In the genomic region with DNA sequence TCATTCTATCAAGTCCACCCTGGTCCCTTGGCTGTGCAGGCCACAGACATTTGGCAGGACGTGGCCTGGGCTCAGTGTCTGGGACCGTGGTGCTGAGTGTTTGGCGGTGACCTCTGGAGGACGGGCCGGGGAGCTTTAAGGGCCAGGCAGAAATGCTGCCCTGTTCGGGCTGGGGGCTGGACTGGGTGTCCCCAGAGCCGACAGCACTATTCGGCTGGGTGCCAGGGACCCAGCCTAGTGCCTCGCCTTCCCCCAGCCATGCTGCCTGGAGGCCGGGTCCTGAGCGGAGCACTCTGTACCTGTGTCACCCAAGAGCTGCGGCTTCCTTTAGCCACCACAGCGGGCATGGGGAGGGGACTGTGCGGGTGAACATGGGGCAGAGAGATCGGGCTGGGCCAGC, we compare ENCODE assay signal across 23 cellular contexts. TPM values are rescaled to one million over a fixed set of nuclear protein-coding genes. Genes with fewer than 3 reads are reported as not detected.
A peak's percentile ranks its signal among the peaks of the same experiment; 100 is the strongest.
DNase-seq lines count a peak whose midpoint lies in the region; ATAC-seq and TF ChIP-seq lines count a peak whose summit lies in the region.
"Had no signal": no experiment of that assay in that cellular context is flagged by ENCODE, and none has a peak within 500 bp of the region (broad histone marks: within the 10 kb centered on the region; RNA-seq: fewer than 3 reads in every experiment).

No MANE protein-coding gene starts in this region.

- peak overlapping the region; percentile 53 for H3K4me3 ChIP-seq in coronary artery
- no peak overlapping the region for H3K4me3 ChIP-seq in right cardiac atrium (ENCODE audit: low read length)
- H3K4me3 ChIP-seq in aorta (ENCODE audit: low read length in 2 of 2): no peak overlapping the region
- H3K4me3 ChIP-seq: mucosa of descending colon, SJCRH30, testis had no signal

- H3K27ac ChIP-seq in coronary artery: peak overlapping the region; percentile 23 to 80
- H3K27ac ChIP-seq in right cardiac atrium (ENCODE audit: low read length): no peak overlapping the region
- H3K27ac ChIP-seq in aorta (ENCODE audit: low read depth in 1 of 2, low read length in 2 of 2): peak overlapping the region in 1 of 2 donors; percentile 49
- H3K27ac ChIP-seq: epithelial cell of prostate, SJCRH30, testis had no signal

- intact Hi-C loops in right cardiac atrium (cut with DNase I): loop anchor here in 1 of 4 donors (5.0 kb wide), 1 partner anchor 225 kb away; no protein-coding TSS in a partner anchor
- intact Hi-C loops in sciatic nerve (cut with DNase I): loop anchor here (5.0 kb wide), 1 partner anchor 445 kb away; no protein-coding TSS in a partner anchor
- intact Hi-C loops in aorta (cut with DNase I): no loop called here

- WGBS in right cardiac atrium: 61% methylated on average over 15 of the region's 15 CpGs
- WGBS in aorta, 2 donors: 23 to 26% methylated on average over 15 of the region's 15 CpGs

- no peaks in the 10 kb centered on the region for H3K9me3 ChIP-seq in right cardiac atrium (ENCODE audit: control insufficient read depth, low read length)
- no peaks in the 10 kb centered on the region for H3K9me3 ChIP-seq in aorta (ENCODE audit: control insufficient read depth, low read length)
- H3K9me3 ChIP-seq: mucosa of descending colon, SJCRH30, testis had no signal

- H3K4me1 ChIP-seq in right cardiac atrium (ENCODE audit: control insufficient read depth, insufficient read depth, low read length) (no peaks in the 10 kb centered on the region), aorta (ENCODE audit: control insufficient read depth in 1 of 2, insufficient read depth in 2 of 2, low read length in 2 of 2) (peaks cover 0 to 2% of the 10 kb centered on the region in 2 donors)

- ATAC-seq in right cardiac atrium (peak; percentile 47 to 61), sciatic nerve (peak; percentile 28), aorta (ENCODE audit: low FRiP score) (peak; percentile 21), HG03108 (IDR thresholded peaks at IDR 0.05; ENCODE audit: unreplicated experiment) (no peak)
- ATAC-seq: mucosa of descending colon, T-helper 17 cell had no signal

- DNase-seq in coronary artery (ENCODE audit: low spot score) (no peak), right cardiac atrium (peak; percentile 28 to 73 (median 72)), sciatic nerve (ENCODE audit: low spot score) (no peak), aorta (peak; percentile 51 to 79), NCI-H2029 (lab: John Stamatoyannopoulos, UW) (no peak)
- DNase-seq in stimulated activated CD4-positive, alpha-beta T cell treated with anti-CD3 and anti-CD28 coated beads, Interleukin-4, amount 100 ng/mL, for 4 hours: no peak
- DNase-seq: activated CD4-positive, alpha-beta T cell treated with anti-CD3 and anti-CD28 coated beads, Interleukin-2, amount 50 U/mL, for 1 hour; activated CD8-positive, alpha-beta memory T cell treated with anti-CD3 and anti-CD28 coated beads, Interleukin-2, amount 50 U/mL, for 48 hours; activated effector memory CD4-positive, alpha-beta T cell treated with anti-CD3 and anti-CD28 coated beads, Interleukin-2, amount 50 U/mL, for 16 hours; amniotic stem cell; caudate nucleus; DMS79 treated with DMSO at 0.1 percent for 48 hours; foreskin melanocyte; NCI-H1092; NCI-H1930; NCI-H345; NCI-H82; SJCRH30; T-helper 17 cell; testis had no signal

- no peaks in the 10 kb centered on the region for H3K36me3 ChIP-seq in aorta (ENCODE audit: control insufficient read depth in 1 of 2, insufficient read depth in 2 of 2, low read length in 1 of 2)
- H3K36me3 ChIP-seq: SJCRH30 had no signal

- H3K27me3 ChIP-seq in right cardiac atrium (ENCODE audit: control insufficient read depth, insufficient read depth) (no peaks in the 10 kb centered on the region), aorta (ENCODE audit: control insufficient read depth in 1 of 2, insufficient read depth in 2 of 2, low read length in 1 of 2) (no peaks in the 10 kb centered on the region)
- H3K27me3 ChIP-seq: SJCRH30, testis had no signal

- no peak for TF ChIP-seq CTCF in coronary artery (IDR thresholded peaks at IDR 0.05)

RNA-seq across cellular contexts. Expression of a gene that starts 40.4 kb away (rescaled TPM):
- total RNA-seq in right cardiac atrium: 10 to 100 TPM; 16.0 to 35.8 (median 26.1) TPM
- 15.4 TPM for polyA plus RNA-seq in right cardiac atrium
- total RNA-seq in sciatic nerve: 79.4 TPM
- 100 to 1,000 TPM; 108 to 159 TPM for total RNA-seq in aorta
- polyA plus RNA-seq in aorta: 10 to 100 TPM; 18.7 to 57.7 TPM

Comparison
In these comparisons a context has a peak if more than half of its experiments do, and no peak if none do; other contexts are left out.
1. DNase-seq: peak in right cardiac atrium (3 of 3) and aorta (2 of 2); none in coronary artery (single experiment), sciatic nerve (single experiment), stimulated activated CD4-positive, alpha-beta T cell treated with anti-CD3 and anti-CD28 coated beads, Interleukin-4, amount 100 ng/mL, for 4 hours (0 of 2) and NCI-H2029 (single experiment).